In genomic region chr6:15908871-15909270, GRCh38 we compare ENCODE assay signal across 22 cellular contexts.
DNase-seq lines count a peak whose midpoint lies in the region; ATAC-seq, FAIRE-seq and TF ChIP-seq lines count a peak whose summit lies in the region.
"Had no signal": no experiment of that assay in that cellular context is flagged by ENCODE, and none has a peak within 500 bp of the region (broad histone marks: within the 10 kb centered on the region; RNA-seq: fewer than 3 reads in every experiment).

No MANE protein-coding gene starts in this region.

- no peak overlapping the region for H3K4me3 ChIP-seq in GM12878
- no peak overlapping the region for H3K4me3 ChIP-seq in keratinocyte (ENCODE audit: control insufficient read depth in 2 of 3, extremely low read depth in 1 of 3, insufficient read depth in 2 of 3, low read depth in 1 of 3, low read length in 3 of 3)
- no peak overlapping the region for H3K4me3 ChIP-seq in effector memory CD4-positive, alpha-beta T cell (ENCODE audit: insufficient read depth, low read depth, low read length, poor library complexity, severe bottlenecking)
- H3K4me3 ChIP-seq: SJSA1 had no signal

- TF ChIP-seq RAD21 in GM12878 (IDR thresholded peaks at IDR 0.05; ENCODE audit: insufficient read depth, low read depth, low read length), result no peak

- H3K27me3 ChIP-seq in GM12878 (replicated peaks in 1 of 2; ENCODE audit: control insufficient read depth in 2 of 2, insufficient read depth in 2 of 2, low read length in 1 of 2) (no peaks in the 10 kb centered on the region), keratinocyte (ENCODE audit: control insufficient read depth, extremely low read depth, insufficient read depth, low read length) (no peaks in the 10 kb centered on the region)
- no peaks in the 10 kb centered on the region for H3K27me3 ChIP-seq in effector memory CD4-positive, alpha-beta T cell (replicated peaks; ENCODE audit: control insufficient read depth, insufficient read depth, low read length, poor library complexity, severe bottlenecking)
- H3K27me3 ChIP-seq: SJSA1 had no signal

- peak overlapping the region; percentile 99 for H3K27ac Mint-ChIP-seq in stimulated activated memory B cell treated with anti-CD40 and anti-IgM and Interleukin-4, amounts not matched to agents 10 μg/mL and 1 μg/mL and 100 μg/mL, for 72 hours
- H3K27ac Mint-ChIP-seq: HFFc6 had no signal

- POLR2A ChIA-PET in GM12878 (lab: Charles Lee), result no interaction called here

- H3K9ac ChIP-seq in GM12878 (ENCODE audit: control insufficient read depth, insufficient read depth, low read length), result no peak overlapping the region
- no peak overlapping the region for H3K9ac ChIP-seq in keratinocyte (ENCODE audit: control insufficient read depth, extremely low read depth, insufficient read depth, low read length)

- no peaks in the 10 kb centered on the region for H3K9me3 ChIP-seq in GM12878 (replicated peaks; ENCODE audit: control insufficient read depth, insufficient read depth, low read length)
- no peaks in the 10 kb centered on the region for H3K9me3 ChIP-seq in keratinocyte (ENCODE audit: control insufficient read depth, low read depth, low read length)
- no peaks in the 10 kb centered on the region for H3K9me3 ChIP-seq in effector memory CD4-positive, alpha-beta T cell (ENCODE audit: control insufficient read depth, low read length)
- H3K9me3 ChIP-seq: SJSA1 had no signal

- TF ChIP-seq CTCF in GM12878 (IDR thresholded peaks at IDR 0.05 in 2 of 3, conservative IDR thresholded peaks at IDR 0.05 in 1 of 3; ENCODE audit: control insufficient read depth in 2 of 3, extremely low read depth in 1 of 3, insufficient read depth in 1 of 3, low read depth in 3 of 3, low read length in 3 of 3), result no peak
- TF ChIP-seq CTCF in keratinocyte (optimal IDR thresholded peaks at IDR 0.05 in 1 of 3, IDR thresholded peaks at IDR 0.05 in 1 of 3, conservative IDR thresholded peaks at IDR 0.05 in 1 of 3; ENCODE audit: extremely low read depth in 1 of 3, insufficient read depth in 2 of 3, low read length in 3 of 3), result no peak

- in situ Hi-C loops in GM12878 (cut with MboI), result no loop called here

- no peaks in the 10 kb centered on the region for H3K27me3 Mint-ChIP-seq in stimulated activated memory B cell treated with anti-CD40 and anti-IgM and Interleukin-4, amounts not matched to agents 10 μg/mL and 1 μg/mL and 100 μg/mL, for 72 hours

- TF ChIP-seq POLR2A in GM12892 (IDR thresholded peaks at IDR 0.05; ENCODE audit: low read depth, low read length), result no peak
- TF ChIP-seq POLR2A in GM12878 (IDR thresholded peaks at IDR 0.05; ENCODE audit: low read depth, low read length), result no peak

- ATAC-seq in GM12878 (no peak), HG02852 (IDR thresholded peaks at IDR 0.05; ENCODE audit: unreplicated experiment) (no peak), GM18868 (IDR thresholded peaks at IDR 0.05; ENCODE audit: unreplicated experiment) (no peak)
- ATAC-seq in stimulated activated memory B cell treated with anti-CD40 and anti-IgM and Interleukin-4, amounts not matched to agents 10 μg/mL and 1 μg/mL and 100 μg/mL, for 72 hours, result no peak
- ATAC-seq: Right ventricle myocardium inferior had no signal

- RAD21 ChIA-PET in GM12878 (lab: Charles Lee; ENCODE audit: unreplicated experiment), result interaction anchor here (1.1 to 11.6 kb wide), 4 partner anchors 29 to 219 kb away, joined by 3 to 220 read pairs (median 32); partner anchors contain the start of gene MYLIP

- CTCF ChIA-PET in GM12878 (lab: Yijun Ruan, JAX), result interaction anchor here (1.0 to 1.2 kb wide), 4 partner anchors 15 to 274 kb away, joined by 3 to 4 read pairs (median 3); no protein-coding TSS in a partner anchor

- intact Hi-C loops in GM12878 (cut with micrococcal nuclease; ENCODE audit: unreplicated experiment), result no loop called here

- no peak for DNase-seq in GM12892 (ENCODE audit: insufficient read length)
- DNase-seq in GM12878 (ENCODE audit: low read depth, low spot score), result no peak
- no peak for DNase-seq in keratinocyte (ENCODE audit: low read depth, low spot score)
- DNase-seq in effector memory CD4-positive, alpha-beta T cell, result no peak
- DNase-seq: DMS 273 treated with DMSO at 0.1 percent for 48 hours, DMS79 treated with DMSO at 0.1 percent for 48 hours, H7, HFFc6, KG1, NCI-H1092, NCI-H1436, NCI-H187 treated with DMSO at 0.1 percent for 48 hours, NCI-H2107, NCI-H446 treated with DMSO at 0.1 percent for 48 hours had no signal

- H3K36me3 Mint-ChIP-seq in stimulated activated memory B cell treated with anti-CD40 and anti-IgM and Interleukin-4, amounts not matched to agents 10 μg/mL and 1 μg/mL and 100 μg/mL, for 72 hours, result no peaks in the 10 kb centered on the region
- H3K36me3 Mint-ChIP-seq: CD14-positive monocyte had no signal

- H3K27ac ChIP-seq in GM12878 (ENCODE audit: control insufficient read depth, insufficient read depth) (no peak overlapping the region), keratinocyte (ENCODE audit: control insufficient read depth, insufficient read depth, low read length) (no peak overlapping the region)
- H3K27ac ChIP-seq in effector memory CD4-positive, alpha-beta T cell (ENCODE audit: insufficient read depth, low read length, poor library complexity, severe bottlenecking), result no peak overlapping the region
- H3K27ac ChIP-seq: HL-60, SJSA1 had no signal

- FAIRE-seq in GM12892 (lab: Jason Lieb, UNC) (peak; percentile 54), GM12878 (lab: Jason Lieb, UNC) (no peak), keratinocyte (lab: Jason Lieb, UNC) (peak; percentile 73)
- FAIRE-seq: A204.1 had no signal

- dilution Hi-C loops in keratinocyte (cut with MboI; ENCODE audit: extremely low pct_ligation_motif_present, low sequenced_read_pairs), result no loop called here

- no peaks in the 10 kb centered on the region for H3K36me3 ChIP-seq in GM12878 (ENCODE audit: control insufficient read depth in 2 of 2, insufficient read depth in 2 of 2, low read length in 1 of 2)
- H3K36me3 ChIP-seq in keratinocyte (ENCODE audit: control insufficient read depth in 2 of 2, extremely low read depth in 1 of 2, insufficient read depth in 2 of 2, low read length in 2 of 2), result no peaks in the 10 kb centered on the region
- H3K36me3 ChIP-seq in effector memory CD4-positive, alpha-beta T cell (ENCODE audit: control insufficient read depth, insufficient read depth, low read length), result no peaks in the 10 kb centered on the region
- H3K36me3 ChIP-seq: SJSA1 had no signal

- H4K20me1 ChIP-seq in GM12878 (ENCODE audit: control insufficient read depth, insufficient read depth) (no peaks in the 10 kb centered on the region), keratinocyte (ENCODE audit: control insufficient read depth, extremely low read depth, insufficient read depth, low read length) (no peaks in the 10 kb centered on the region)

- no TSS peak for BruUV-seq in GM12878 (replicated peaks; lab: Mats Ljungman, UMichigan)

- SMC1A ChIA-PET in GM12878 (lab: Charles Lee; ENCODE audit: uncharacterized antibody, unreplicated experiment), result interaction anchor here (0.8 to 12.8 kb wide), 7 partner anchors 8 to 227 kb away, joined by 4 to 184 read pairs (median 5); partner anchors contain the start of gene MYLIP

- H3K4me1 ChIP-seq in GM12878 (ENCODE audit: control insufficient read depth, insufficient read depth, low read length) (peaks cover 44% of the 10 kb centered on the region), keratinocyte (ENCODE audit: control insufficient read depth, extremely low read depth, insufficient read depth, low read length) (peaks cover 18% of the 10 kb centered on the region)
- H3K4me1 ChIP-seq in effector memory CD4-positive, alpha-beta T cell (ENCODE audit: control insufficient read depth, insufficient read depth, low read length, poor library complexity, severe bottlenecking), result no peaks in the 10 kb centered on the region
- H3K4me1 ChIP-seq: SJSA1 had no signal

- no peaks in the 10 kb centered on the region for H3K9me1 ChIP-seq in keratinocyte (ENCODE audit: control insufficient read depth, extremely low read depth, insufficient read depth, low read length)

- WGBS in GM12878 (ENCODE audit: insufficient coverage, insufficient replicate concordance, low lambda C conversion rate, missing lambda C conversion rate), result 97% methylated on average over 5 of the region's 5 CpGs

- no peaks in the 10 kb centered on the region for H3K9me3 Mint-ChIP-seq in stimulated activated memory B cell treated with anti-CD40 and anti-IgM and Interleukin-4, amounts not matched to agents 10 μg/mL and 1 μg/mL and 100 μg/mL, for 72 hours

- H2AFZ ChIP-seq in GM12878 (ENCODE audit: control insufficient read depth, low read depth, low read length), result no peak overlapping the region
- no peak overlapping the region for H2AFZ ChIP-seq in keratinocyte (ENCODE audit: control insufficient read depth, low read length)

- H3K4me2 ChIP-seq in GM12878 (ENCODE audit: control insufficient read depth, insufficient read depth) (no peak overlapping the region), keratinocyte (ENCODE audit: control insufficient read depth, extremely low read depth, insufficient read depth, low read depth, low read length) (no peak overlapping the region)

- no peak for TF ChIP-seq EP300 in GM12878 (IDR thresholded peaks at IDR 0.05; ENCODE audit: borderline replicate concordance in 1 of 2, control insufficient read depth in 1 of 2, low read depth in 2 of 2, low read length in 2 of 2)

- H3K4me1 Mint-ChIP-seq in stimulated activated memory B cell treated with anti-CD40 and anti-IgM and Interleukin-4, amounts not matched to agents 10 μg/mL and 1 μg/mL and 100 μg/mL, for 72 hours, result peaks cover 48% of the 10 kb centered on the region

- H3K79me2 ChIP-seq in GM12878 (ENCODE audit: control insufficient read depth, insufficient read depth, low read length) (no peaks in the 10 kb centered on the region), keratinocyte (ENCODE audit: control insufficient read depth, insufficient read depth, low read length) (no peaks in the 10 kb centered on the region)

- no peak overlapping the region for H3K4me3 Mint-ChIP-seq in stimulated activated memory B cell treated with anti-CD40 and anti-IgM and Interleukin-4, amounts not matched to agents 10 μg/mL and 1 μg/mL and 100 μg/mL, for 72 hours
- H3K4me3 Mint-ChIP-seq: CD14-positive monocyte, HFFc6 had no signal

TF ChIP-seq in GM12878, 131 proteins besides CTCF, POLR2A, EP300 and RAD21:
- TF ChIP-seq CREB1 (IDR thresholded peaks at IDR 0.05; ENCODE audit: low read depth) (no peak), MLLT1 (IDR thresholded peaks at IDR 0.05) (peak; percentile 11; the same call in 1 of the 2 replicates), HDGF (IDR thresholded peaks at IDR 0.05) (0 out of 2 replicates have a peak, but pooled peaks have one; percentile 43)
